Comparison of ENCODE assay signal across 10 cellular contexts in genomic region chr10:114095676-114096331, GRCh38. TPM values are rescaled to one million over a fixed set of nuclear protein-coding genes. Genes with fewer than 3 reads are reported as not detected.
DNase-seq lines count a peak whose midpoint lies in the region; ATAC-seq, FAIRE-seq and TF ChIP-seq lines count a peak whose summit lies in the region.
"Had no signal": no experiment of that assay in that cellular context is flagged by ENCODE, and none has a peak within 500 bp of the region (broad histone marks: within the 10 kb centered on the region; RNA-seq: fewer than 3 reads in every experiment).

No MANE protein-coding gene starts in this region.

- POLR2A ChIA-PET in CD8-positive, alpha-beta memory T cell (lab: Charles Lee), result no interaction called here
- POLR2A ChIA-PET in HepG2 (lab: Yijun Ruan, JAX), result no interaction called here

- WGBS in HepG2 (ENCODE audit: low lambda C conversion rate), result 16% methylated on average over 9 of the region's 12 CpGs

- TF ChIP-seq RAD21 in HepG2 (CRISPR knock-in tag; IDR thresholded peaks at IDR 0.05), result no peak

- H3K4me1 Mint-ChIP-seq in CD8-positive, alpha-beta memory T cell, result peaks cover 44 to 57% (median 56%) of the 10 kb centered on the region in 3 donors
- H3K4me1 Mint-ChIP-seq in astrocyte (ENCODE audit: low read depth, unreplicated experiment), result peaks cover 5% of the 10 kb centered on the region
- H3K4me1 Mint-ChIP-seq in nephron progenitor cell, result peaks cover 15% of the 10 kb centered on the region

- FAIRE-seq in astrocyte (lab: Jason Lieb, UNC) (no peak), HepG2 (lab: Jason Lieb, UNC) (no peak)

- peak overlapping the region in 2 of 8 donors; percentile 5 to 24 for H3K27ac Mint-ChIP-seq in CD8-positive, alpha-beta memory T cell
- H3K27ac Mint-ChIP-seq in astrocyte (ENCODE audit: unreplicated experiment), result no peak overlapping the region
- no peak overlapping the region for H3K27ac Mint-ChIP-seq in nephron progenitor cell

- H3K4me2 ChIP-seq in astrocyte (ENCODE audit: low read length) (no peak overlapping the region), HepG2 (ENCODE audit: low read depth, low read length) (no peak overlapping the region)

- H3K9me3 Mint-ChIP-seq in CD8-positive, alpha-beta memory T cell, result no peaks in the 10 kb centered on the region
- H3K9me3 Mint-ChIP-seq in astrocyte (ENCODE audit: unreplicated experiment) (peaks cover 19% of the 10 kb centered on the region), nephron progenitor cell (peaks cover 13% of the 10 kb centered on the region)

- H3K36me3 ChIP-seq in CD8-positive, alpha-beta memory T cell (ENCODE audit: insufficient read depth, low read length), result no peaks in the 10 kb centered on the region
- H3K36me3 ChIP-seq in astrocyte (ENCODE audit: insufficient read depth, low read length), result no peaks in the 10 kb centered on the region
- no peaks in the 10 kb centered on the region for H3K36me3 ChIP-seq in HepG2 (replicated peaks in 1 of 2; ENCODE audit: control insufficient read depth in 1 of 2, insufficient read depth in 2 of 2, low read length in 2 of 2)

- no peak overlapping the region for H3K27ac ChIP-seq in CD8-positive, alpha-beta memory T cell (ENCODE audit: low read depth, low read length)
- no peak overlapping the region for H3K27ac ChIP-seq in astrocyte (ENCODE audit: low read depth, low read length)
- no peak overlapping the region for H3K27ac ChIP-seq in HepG2 (ENCODE audit: extremely low read length, insufficient read depth, low read length)
- H3K27ac ChIP-seq: dorsolateral prefrontal cortex had no signal

- H3K36me3 Mint-ChIP-seq in CD8-positive, alpha-beta memory T cell, result peaks cover 0 to 2% (median 0%) of the 10 kb centered on the region in 3 donors
- H3K36me3 Mint-ChIP-seq in astrocyte (ENCODE audit: low read depth, unreplicated experiment) (no peaks in the 10 kb centered on the region), nephron progenitor cell (ENCODE audit: low read depth) (no peaks in the 10 kb centered on the region)

- TF ChIP-seq EP300 in HepG2 (IDR thresholded peaks at IDR 0.05; ENCODE audit: low read depth in 2 of 2, low read length in 2 of 2) (no peak), HepG2 (CRISPR knock-in tag; IDR thresholded peaks at IDR 0.05; ENCODE audit: borderline replicate concordance) (no peak)

- TF ChIP-seq CTCF in astrocyte (IDR thresholded peaks at IDR 0.05; ENCODE audit: insufficient read depth, low read depth, low read length) (no peak), HepG2 (CRISPR knock-in tag; IDR thresholded peaks at IDR 0.05) (no peak), nephron progenitor cell (IDR thresholded peaks at IDR 0.05) (no peak)

- no peaks in the 10 kb centered on the region for H3K9me3 ChIP-seq in CD8-positive, alpha-beta memory T cell (ENCODE audit: low read length)
- H3K9me3 ChIP-seq in astrocyte (ENCODE audit: insufficient read depth, low read depth, low read length) (peaks cover 3% of the 10 kb centered on the region), HepG2 (ENCODE audit: low read length) (no peaks in the 10 kb centered on the region)

- H2AFZ ChIP-seq in astrocyte (ENCODE audit: low read depth, low read length), result no peak overlapping the region
- no peak overlapping the region for H2AFZ ChIP-seq in HepG2 (ENCODE audit: low read length)

- H3K27me3 ChIP-seq in CD8-positive, alpha-beta memory T cell (ENCODE audit: insufficient read depth, low read length, poor library complexity, severe bottlenecking), result peaks cover 6% of the 10 kb centered on the region
- H3K27me3 ChIP-seq in astrocyte (ENCODE audit: insufficient read depth, low read length) (peaks cover 16% of the 10 kb centered on the region), HepG2 (ENCODE audit: control insufficient read depth in 1 of 2, insufficient read depth in 2 of 2, low read length in 2 of 2) (peaks cover 1 to 23% of the 10 kb centered on the region in 2 experiments; a peak in 4 of 5 replicates)
- H3K27me3 ChIP-seq: dorsolateral prefrontal cortex had no signal

- intact Hi-C loops in HepG2 (cut with micrococcal nuclease; ENCODE audit: unreplicated experiment), result no loop called here

- H3K9ac ChIP-seq in astrocyte (ENCODE audit: low read length), result no peak overlapping the region
- H3K9ac ChIP-seq in HepG2 (ENCODE audit: insufficient read depth, low read depth, low read length), result no peak overlapping the region

- peak in 1 of 5 donors; percentile 25 for DNase-seq in CD8-positive, alpha-beta memory T cell
- peak; percentile 92 for DNase-seq in Jurkat, Clone E6-1 (ENCODE audit: low read depth, low spot score)
- peak; percentile 12 for DNase-seq in astrocyte (ENCODE audit: low read depth)
- DNase-seq in NCI-H446 (lab: John Stamatoyannopoulos, UW), result no peak
- no peak for DNase-seq in HepG2 (ENCODE audit: low spot score)
- DNase-seq in nucleus accumbens (lab: John Stamatoyannopoulos, UW), result no peak
- DNase-seq in nephron progenitor cell, result no peak
- DNase-seq: dorsolateral prefrontal cortex had no signal

- TF ChIP-seq POLR2A in HepG2 (IDR thresholded peaks at IDR 0.05; ENCODE audit: insufficient read depth in 1 of 2, low read depth in 2 of 2, low read length in 2 of 2), result no peak

- peaks cover 9 to 11% of the 10 kb centered on the region in 2 donors for H3K27me3 Mint-ChIP-seq in CD8-positive, alpha-beta memory T cell
- peaks cover 69% of the 10 kb centered on the region for H3K27me3 Mint-ChIP-seq in astrocyte (ENCODE audit: low read depth, unreplicated experiment)
- H3K27me3 Mint-ChIP-seq in nephron progenitor cell (ENCODE audit: low read depth, poor library complexity), result peaks cover 12% of the 10 kb centered on the region

- no TSS peak for BruUV-seq in HepG2 (replicated peaks; lab: Mats Ljungman, UMichigan)

- H3K4me3 Mint-ChIP-seq in CD8-positive, alpha-beta memory T cell, result peak overlapping the region in 5 of 7 donors; percentile 21 to 57 (median 29)
- H3K4me3 Mint-ChIP-seq in astrocyte (ENCODE audit: unreplicated experiment), result no peak overlapping the region
- H3K4me3 Mint-ChIP-seq in nephron progenitor cell, result no peak overlapping the region

- CTCF ChIA-PET in CD8-positive, alpha-beta memory T cell (lab: Charles Lee), result interaction anchor here (0.9 to 1.3 kb wide), 4 partner anchors 8 to 36 kb away, joined by 3 read pairs; no protein-coding TSS in a partner anchor
- CTCF ChIA-PET in HepG2 (lab: Yijun Ruan, JAX; ENCODE audit: low intra/inter-chr PET ratio, low total read pairs), result no interaction called here

- ATAC-seq in GM21390 (IDR thresholded peaks at IDR 0.05; ENCODE audit: unreplicated experiment), result peak; percentile 52
- no peak for ATAC-seq in HepG2

- in situ Hi-C loops in HepG2 (cut with HindIII; ENCODE audit: extremely low pct_ligation_motif_present, low pct_unique_long_range_greater_than_20kb), result no loop called here

- no peak overlapping the region for H3K4me3 ChIP-seq in CD8-positive, alpha-beta memory T cell (ENCODE audit: low read length)
- peak overlapping the region; percentile 24 for H3K4me3 ChIP-seq in Jurkat, Clone E6-1 (ENCODE audit: low read length)
- H3K4me3 ChIP-seq in astrocyte (ENCODE audit: insufficient read depth, low read depth, low read length), result no peak overlapping the region
- H3K4me3 ChIP-seq in HepG2 (replicated peaks in 1 of 3; ENCODE audit: insufficient read depth in 1 of 3, low read depth in 2 of 3, low read length in 3 of 3), result no peak overlapping the region
- H3K4me3 ChIP-seq: dorsolateral prefrontal cortex had no signal

- H4K20me1 ChIP-seq in astrocyte (ENCODE audit: insufficient read depth, low read length) (no peaks in the 10 kb centered on the region), HepG2 (ENCODE audit: insufficient read depth, low read length) (no peaks in the 10 kb centered on the region)

- H3K79me2 ChIP-seq in astrocyte (ENCODE audit: insufficient read depth, low read length) (no peaks in the 10 kb centered on the region), HepG2 (ENCODE audit: insufficient read depth, low read length) (no peaks in the 10 kb centered on the region)

- H3K4me1 ChIP-seq in CD8-positive, alpha-beta memory T cell (ENCODE audit: insufficient read depth, low read length), result peaks cover 25% of the 10 kb centered on the region
- H3K4me1 ChIP-seq in astrocyte (ENCODE audit: insufficient read depth, low read length), result peaks cover 2% of the 10 kb centered on the region
- peaks cover 14% of the 10 kb centered on the region for H3K4me1 ChIP-seq in HepG2 (ENCODE audit: insufficient read depth, low read length)

TF ChIP-seq in HepG2, 621 proteins besides CTCF, POLR2A, EP300 and RAD21 (continues in another document):
- TF ChIP-seq MBD4 (IDR thresholded peaks at IDR 0.05; ENCODE audit: borderline replicate concordance, low read length) (no peak), TBL1XR1 (IDR thresholded peaks at IDR 0.05; ENCODE audit: borderline replicate concordance, low read length, partially characterized antibody) (no peak), TP53 (CRISPR knock-in tag; conservative IDR thresholded peaks at IDR 0.05) (no peak)

RNA-seq across cellular contexts. Expression of gene ADRB1, which starts 52.1 kb away (rescaled TPM):
- total RNA-seq in CD8-positive, alpha-beta memory T cell, result under 1 TPM; 0.49 to 0.50 TPM
- polyA plus RNA-seq in CD8-positive, alpha-beta memory T cell, result not detected
- polyA plus RNA-seq in Jurkat, Clone E6-1 (2012; ENCODE audit: insufficient read depth, insufficient read length), result 0.50 TPM
- total RNA-seq in astrocyte (0.62 and 1.3 TPM in 2 replicates), HepG2 (2016; rRNA removed; fragmentation: Illumina TruSeq; extraction: Trizol) (0.07 TPM in 1 of 2 replicates, not detected in the other)
- total RNA-seq in HepG2 (2016; cell fraction: cytosol; rRNA removed; fragmentation: Illumina TruSeq; extraction: Trizol; ENCODE audit: low read depth), result not detected in 2 replicates
- total RNA-seq in HepG2 (2016; cell fraction: insoluble cytoplasmic fraction; rRNA removed; fragmentation: Illumina TruSeq; extraction: Trizol), result not detected in 2 replicates
- total RNA-seq in HepG2 (2016; cell fraction: membrane; rRNA removed; fragmentation: Illumina TruSeq; extraction: Trizol), result not detected in 2 replicates
- total RNA-seq in HepG2 (2016; cell fraction: nucleus; rRNA removed; fragmentation: Illumina TruSeq; extraction: Trizol), result not detected in 2 replicates
- not detected in 2 replicates for polyA plus RNA-seq in HepG2 (2011; rRNA removed)
- polyA plus RNA-seq in HepG2 (2011; cell fraction: cytosol; rRNA removed), result not detected in 2 replicates
- polyA plus RNA-seq in HepG2 (2011; cell fraction: nucleus; rRNA removed), result not detected in 2 replicates
- polyA plus RNA-seq in HepG2 (2012), result not detected in 2 replicates
- not detected in 2 replicates for polyA plus RNA-seq in HepG2 (2016; cell fraction: cytosol; fragmentation: Illumina TruSeq; extraction: Trizol; ENCODE audit: low read depth)
- not detected in 2 replicates for polyA plus RNA-seq in HepG2 (2016; cell fraction: insoluble cytoplasmic fraction; fragmentation: Illumina TruSeq; extraction: Trizol; ENCODE audit: low read depth)
- polyA plus RNA-seq in HepG2 (2016; cell fraction: membrane; fragmentation: Illumina TruSeq; extraction: Trizol; ENCODE audit: low read depth), result not detected in 2 replicates
- polyA plus RNA-seq in HepG2 (2016; cell fraction: nucleus; fragmentation: Illumina TruSeq; extraction: Trizol; ENCODE audit: insufficient read depth, low read depth), result not detected in 2 replicates
- 0.07 TPM in 1 of 2 replicates, not detected in the other for polyA minus RNA-seq in HepG2 (2011; rRNA and poly(A)+ RNA removed; ENCODE audit: low replicate concordance)
- polyA minus RNA-seq in HepG2 (2011; cell fraction: cytosol; rRNA and poly(A)+ RNA removed), result not detected in 2 replicates
- polyA minus RNA-seq in HepG2 (2011; cell fraction: nucleus; rRNA and poly(A)+ RNA removed), result not detected in 2 replicates
- polyA plus RNA-seq: BJ had no signal

Comparison
In these comparisons a context has a peak if more than half of its experiments do, and no peak if none do; other contexts are left out.
1. DNase-seq: peak in Jurkat, Clone E6-1 (single experiment) and astrocyte (single experiment); none in NCI-H446 (0 of 2), HepG2 (single experiment), nucleus accumbens (0 of 56) and nephron progenitor cell (single experiment).
2. H3K4me3 Mint-ChIP-seq: peak in CD8-positive, alpha-beta memory T cell (5 of 7); none in astrocyte (single experiment) and nephron progenitor cell (single experiment).